Comparison of ENCODE assay signal across 20 cellular contexts in genomic region chr7:137909042-137909441, GRCh38.
A peak's percentile ranks its signal among the peaks of the same experiment; 100 is the strongest.
DNase-seq lines count a peak whose midpoint lies in the region; ATAC-seq, FAIRE-seq and TF ChIP-seq lines count a peak whose summit lies in the region.
"Had no signal": no experiment of that assay in that cellular context is flagged by ENCODE, and none has a peak within 500 bp of the region (broad histone marks: within the 10 kb centered on the region; RNA-seq: fewer than 3 reads in every experiment).

No MANE protein-coding gene starts in this region.

- TF ChIP-seq POLR2A in ovary (IDR thresholded peaks at IDR 0.05) (no peak), uterus (IDR thresholded peaks at IDR 0.05) (no peak)

- WGBS in ovary, 3 donors, result 39 to 71% (median 62%) methylated on average over 11 of the region's 11 CpGs

- H3K36me3 ChIP-seq in astrocyte (ENCODE audit: insufficient read depth, low read length) (peaks cover 57% of the 10 kb centered on the region), ovary (no peaks in the 10 kb centered on the region), uterus (no peaks in the 10 kb centered on the region), WERI-Rb-1 (peaks cover 7% of the 10 kb centered on the region)

- H3K4me1 ChIP-seq in astrocyte (ENCODE audit: insufficient read depth, low read length), result no peaks in the 10 kb centered on the region
- H3K4me1 ChIP-seq in ovary (ENCODE audit: insufficient read depth), result peaks cover 2% of the 10 kb centered on the region
- H3K4me1 ChIP-seq in uterus, result no peaks in the 10 kb centered on the region
- H3K4me1 ChIP-seq: Peyer's patch had no signal

- no peak for TF ChIP-seq EP300 in ovary (IDR thresholded peaks at IDR 0.05)

- H3K9ac ChIP-seq in astrocyte (ENCODE audit: low read length), result no peak overlapping the region

- H4K20me1 ChIP-seq in astrocyte (ENCODE audit: insufficient read depth, low read length), result peaks cover 26% of the 10 kb centered on the region

- H3K79me2 ChIP-seq in astrocyte (ENCODE audit: insufficient read depth, low read length), result peaks cover 12% of the 10 kb centered on the region

- DNase-seq in astrocyte (ENCODE audit: low read depth) (peak; percentile 31), foreskin melanocyte (peak; percentile 30), ovary (peak; percentile 30 to 61 (median 58)), uterus (peak; percentile 66 to 69), WERI-Rb-1 (no peak), GF-D8 (lab: John Stamatoyannopoulos, UW) (no peak)
- DNase-seq: activated CD4-positive, alpha-beta T cell treated with anti-CD3 and anti-CD28 coated beads for 1 hour; activated naive CD4-positive, alpha-beta T cell treated with anti-CD3 and anti-CD28 coated beads for 36 hours; DMS79 treated with DMSO at 0.1 percent for 48 hours; MG63; NCI-H2081; NCI-H774; Peyer's patch; stimulated activated CD4-positive, alpha-beta T cell treated with anti-CD3 and anti-CD28 coated beads, Interleukin-4, amount 100 ng/mL, for 1 hour had no signal

- intact Hi-C loops in ovary (cut with DNase I) (loop anchor here in 1 of 4 donors (5.0 kb wide), 1 partner anchor 98 kb away; no protein-coding TSS in a partner anchor), uterus (cut with DNase I; ENCODE audit: low total_unique reads) (no loop called here)

- no peaks in the 10 kb centered on the region for H3K4me1 Mint-ChIP-seq in astrocyte (ENCODE audit: low read depth, unreplicated experiment)

- H2AFZ ChIP-seq in astrocyte (ENCODE audit: low read depth, low read length), result no peak overlapping the region

- H3K4me3 ChIP-seq in astrocyte (ENCODE audit: insufficient read depth, low read depth, low read length), result no peak overlapping the region
- H3K4me3 ChIP-seq in ovary, result no peak overlapping the region
- H3K4me3 ChIP-seq in uterus, result no peak overlapping the region
- H3K4me3 ChIP-seq in WERI-Rb-1 (ENCODE audit: low read depth, low read length), result no peak overlapping the region
- H3K4me3 ChIP-seq: MG63, Peyer's patch had no signal

- no peak overlapping the region for H3K4me2 ChIP-seq in astrocyte (ENCODE audit: low read length)

- no peaks in the 10 kb centered on the region for H3K9me3 Mint-ChIP-seq in astrocyte (ENCODE audit: unreplicated experiment)
- H3K9me3 Mint-ChIP-seq: activated naive CD4-positive, alpha-beta T cell treated with anti-CD3 and anti-CD28 coated beads for 36 hours; natural killer cell treated with Interleukin-12 subunit alpha and Interleukin-12 subunit beta and Interleukin-15 and Interleukin-18, amount 100 ng/mL, for 72 hours had no signal

- ATAC-seq in HG02798 (IDR thresholded peaks at IDR 0.05; ENCODE audit: poor library complexity, unreplicated experiment), result no peak
- ATAC-seq: left lobe of liver; natural killer cell treated with Interleukin-12 subunit alpha and Interleukin-12 subunit beta and Interleukin-15 and Interleukin-18, amount 100 ng/mL, for 72 hours had no signal

- H3K9me3 ChIP-seq in astrocyte (ENCODE audit: insufficient read depth, low read depth, low read length) (no peaks in the 10 kb centered on the region), ovary (no peaks in the 10 kb centered on the region), uterus (no peaks in the 10 kb centered on the region), WERI-Rb-1 (ENCODE audit: severe bottlenecking) (no peaks in the 10 kb centered on the region)
- H3K9me3 ChIP-seq: MG63, Peyer's patch had no signal

- no peak overlapping the region for H3K27ac Mint-ChIP-seq in astrocyte (ENCODE audit: unreplicated experiment)
- H3K27ac Mint-ChIP-seq: activated naive CD4-positive, alpha-beta T cell treated with anti-CD3 and anti-CD28 coated beads for 36 hours; natural killer cell treated with Interleukin-12 subunit alpha and Interleukin-12 subunit beta and Interleukin-15 and Interleukin-18, amount 100 ng/mL, for 72 hours had no signal

- H3K36me3 Mint-ChIP-seq in astrocyte (ENCODE audit: low read depth, unreplicated experiment), result peaks cover 26% of the 10 kb centered on the region

- no peak for FAIRE-seq in astrocyte (lab: Jason Lieb, UNC)
- FAIRE-seq: bronchial epithelial cell, H1 had no signal

- TF ChIP-seq CTCF in astrocyte (IDR thresholded peaks at IDR 0.05; ENCODE audit: insufficient read depth, low read depth, low read length) (no peak), ovary (IDR thresholded peaks at IDR 0.05) (no peak), uterus (IDR thresholded peaks at IDR 0.05) (no peak), WERI-Rb-1 (IDR thresholded peaks at IDR 0.05; ENCODE audit: low read depth, low read length) (no peak)

- no peak overlapping the region for H3K4me3 Mint-ChIP-seq in astrocyte (ENCODE audit: unreplicated experiment)
- H3K4me3 Mint-ChIP-seq: activated naive CD4-positive, alpha-beta T cell treated with anti-CD3 and anti-CD28 coated beads for 36 hours; natural killer cell treated with Interleukin-12 subunit alpha and Interleukin-12 subunit beta and Interleukin-15 and Interleukin-18, amount 100 ng/mL, for 72 hours had no signal

- H3K27me3 ChIP-seq in astrocyte (ENCODE audit: insufficient read depth, low read length) (no peaks in the 10 kb centered on the region), ovary (no peaks in the 10 kb centered on the region), uterus (no peaks in the 10 kb centered on the region), WERI-Rb-1 (ENCODE audit: insufficient read depth, low read depth, severe bottlenecking) (no peaks in the 10 kb centered on the region)
- H3K27me3 ChIP-seq: MG63, Peyer's patch had no signal

- no peak overlapping the region for H3K27ac ChIP-seq in astrocyte (ENCODE audit: low read depth, low read length)
- peak overlapping the region in 1 of 2 donors; percentile 1 for H3K27ac ChIP-seq in ovary
- H3K27ac ChIP-seq in uterus, result peak overlapping the region; percentile 69 to 80
- no peak overlapping the region for H3K27ac ChIP-seq in WERI-Rb-1
- H3K27ac ChIP-seq: C4-2B had no signal

- no peaks in the 10 kb centered on the region for H3K27me3 Mint-ChIP-seq in astrocyte (ENCODE audit: low read depth, unreplicated experiment)
- H3K27me3 Mint-ChIP-seq: natural killer cell treated with Interleukin-12 subunit alpha and Interleukin-12 subunit beta and Interleukin-15 and Interleukin-18, amount 100 ng/mL, for 72 hours had no signal

Comparison
In these comparisons a context has a peak if more than half of its experiments do, and no peak if none do; other contexts are left out.
1. DNase-seq: peak in astrocyte (single experiment), foreskin melanocyte (single experiment), ovary (5 of 5) and uterus (2 of 2); none in WERI-Rb-1 (single experiment) and GF-D8 (single experiment).
2. H3K27ac ChIP-seq: peak in uterus (2 of 2); none in astrocyte (single experiment) and WERI-Rb-1 (single experiment).